ENCODE assay signal across 10 cellular contexts in genomic region chr1:163168053-163168452, GRCh38. TPM values are rescaled to one million over a fixed set of nuclear protein-coding genes. Genes with fewer than 3 reads are reported as not detected.
DNase-seq lines count a peak whose midpoint lies in the region; ATAC-seq and TF ChIP-seq lines count a peak whose summit lies in the region.
"Had no signal": no experiment of that assay in that cellular context is flagged by ENCODE, and none has a peak within 500 bp of the region (broad histone marks: within the 10 kb centered on the region; RNA-seq: fewer than 3 reads in every experiment).

No MANE protein-coding gene starts in this region.

- TF ChIP-seq POLR2A in body of pancreas (IDR thresholded peaks at IDR 0.05), result no peak

- peaks cover 7% of the 10 kb centered on the region for H3K4me1 Mint-ChIP-seq in activated naive CD8-positive, alpha-beta T cell treated with anti-CD3 and anti-CD28 coated beads, Interleukin-2, amount 50 U/mL, for 24 hours
- no peaks in the 10 kb centered on the region for H3K4me1 Mint-ChIP-seq in activated CD8-positive, alpha-beta memory T cell treated with anti-CD3 and anti-CD28 coated beads, Interleukin-2, amount 10 ng/mL, durations not matched to agents 7 days and 5 days
- H3K4me1 Mint-ChIP-seq in nephron progenitor cell, result peaks cover 42% of the 10 kb centered on the region

- intact Hi-C loops in Right ventricle myocardium inferior (cut with DNase I) (no loop called here), body of pancreas (cut with DNase I) (no loop called here)

- ATAC-seq in Right ventricle myocardium inferior, result peak; percentile 68
- ATAC-seq in body of pancreas, result peak; percentile 67
- no peak for ATAC-seq in activated naive CD8-positive, alpha-beta T cell treated with anti-CD3 and anti-CD28 coated beads, Interleukin-2, amount 50 U/mL, for 24 hours
- no peak for ATAC-seq in GM18909 (IDR thresholded peaks at IDR 0.05; ENCODE audit: poor library complexity, unreplicated experiment)
- ATAC-seq in activated CD8-positive, alpha-beta memory T cell treated with anti-CD3 and anti-CD28 coated beads, Interleukin-2, amount 10 ng/mL, durations not matched to agents 7 days and 5 days, result no peak

- peaks cover 2% of the 10 kb centered on the region for H3K27me3 Mint-ChIP-seq in activated naive CD8-positive, alpha-beta T cell treated with anti-CD3 and anti-CD28 coated beads, Interleukin-2, amount 50 U/mL, for 24 hours
- no peaks in the 10 kb centered on the region for H3K27me3 Mint-ChIP-seq in activated CD8-positive, alpha-beta memory T cell treated with anti-CD3 and anti-CD28 coated beads, Interleukin-2, amount 10 ng/mL, durations not matched to agents 7 days and 5 days
- H3K27me3 Mint-ChIP-seq in nephron progenitor cell (ENCODE audit: low read depth, poor library complexity), result peaks cover 3% of the 10 kb centered on the region

- H3K27me3 ChIP-seq in right atrium auricular region, result no peaks in the 10 kb centered on the region
- H3K27me3 ChIP-seq in body of pancreas, result no peaks in the 10 kb centered on the region

- H3K9me3 Mint-ChIP-seq in activated naive CD8-positive, alpha-beta T cell treated with anti-CD3 and anti-CD28 coated beads, Interleukin-2, amount 50 U/mL, for 24 hours, result no peaks in the 10 kb centered on the region
- H3K9me3 Mint-ChIP-seq in activated CD8-positive, alpha-beta memory T cell treated with anti-CD3 and anti-CD28 coated beads, Interleukin-2, amount 10 ng/mL, durations not matched to agents 7 days and 5 days (ENCODE audit: low read depth), result no peaks in the 10 kb centered on the region
- no peaks in the 10 kb centered on the region for H3K9me3 Mint-ChIP-seq in nephron progenitor cell

- H3K27ac ChIP-seq in right atrium auricular region (peak overlapping the region in 1 of 2 donors; percentile 29), body of pancreas (no peak overlapping the region)
- H3K27ac ChIP-seq: C4-2B had no signal

- WGBS in body of pancreas, 2 donors, result 13 to 21% methylated on average over 1 of the region's 1 CpG

- TF ChIP-seq CTCF in right atrium auricular region (IDR thresholded peaks at IDR 0.05), result no peak
- TF ChIP-seq CTCF in body of pancreas (IDR thresholded peaks at IDR 0.05), result no peak
- TF ChIP-seq CTCF in nephron progenitor cell (IDR thresholded peaks at IDR 0.05), result no peak

- H3K4me3 ChIP-seq in right atrium auricular region, result no peak overlapping the region
- H3K4me3 ChIP-seq in body of pancreas, result no peak overlapping the region

- no peaks in the 10 kb centered on the region for H3K36me3 ChIP-seq in right atrium auricular region
- no peaks in the 10 kb centered on the region for H3K36me3 ChIP-seq in body of pancreas (replicated peaks in 1 of 2; ENCODE audit: insufficient read depth in 1 of 2, low read depth in 2 of 2)

- CTCF ChIA-PET in activated CD8-positive, alpha-beta memory T cell treated with anti-CD3 and anti-CD28 coated beads, Interleukin-2, amount 10 ng/mL, durations not matched to agents 7 days and 5 days (lab: Charles Lee), result interaction anchor here (0.9 kb wide), 1 partner anchor 319 kb away, joined by 3 read pairs; no protein-coding TSS in a partner anchor

- H3K36me3 Mint-ChIP-seq in activated naive CD8-positive, alpha-beta T cell treated with anti-CD3 and anti-CD28 coated beads, Interleukin-2, amount 50 U/mL, for 24 hours (ENCODE audit: low read depth), result no peaks in the 10 kb centered on the region
- H3K36me3 Mint-ChIP-seq in activated CD8-positive, alpha-beta memory T cell treated with anti-CD3 and anti-CD28 coated beads, Interleukin-2, amount 10 ng/mL, durations not matched to agents 7 days and 5 days, result no peaks in the 10 kb centered on the region
- no peaks in the 10 kb centered on the region for H3K36me3 Mint-ChIP-seq in nephron progenitor cell (ENCODE audit: low read depth)

- DNase-seq in Right ventricle myocardium inferior (ENCODE audit: missing footprints), result no peak
- no peak for DNase-seq in right atrium auricular region (ENCODE audit: low spot score)
- peak in 1 of 4 donors; percentile 38 for DNase-seq in body of pancreas
- peak; percentile 99 for DNase-seq in kidney glomerular epithelial cell (lab: John Stamatoyannopoulos, UW)
- no peak for DNase-seq in activated naive CD8-positive, alpha-beta T cell treated with anti-CD3 and anti-CD28 coated beads, Interleukin-2, amount 50 U/mL, for 24 hours
- no peak for DNase-seq in activated CD8-positive, alpha-beta memory T cell treated with anti-CD3 and anti-CD28 coated beads, Interleukin-2, amount 10 ng/mL, durations not matched to agents 7 days and 5 days
- DNase-seq in nephron progenitor cell, result no peak
- DNase-seq: activated T-cell treated with anti-CD3 and anti-CD28 coated beads, Interleukin-2, amount 50 U/mL, for 48 hours had no signal

- no peak overlapping the region for H3K4me3 Mint-ChIP-seq in activated naive CD8-positive, alpha-beta T cell treated with anti-CD3 and anti-CD28 coated beads, Interleukin-2, amount 50 U/mL, for 24 hours
- H3K4me3 Mint-ChIP-seq in activated CD8-positive, alpha-beta memory T cell treated with anti-CD3 and anti-CD28 coated beads, Interleukin-2, amount 10 ng/mL, durations not matched to agents 7 days and 5 days, result no peak overlapping the region
- H3K4me3 Mint-ChIP-seq in nephron progenitor cell, result no peak overlapping the region

- no peaks in the 10 kb centered on the region for H3K9me3 ChIP-seq in right atrium auricular region
- no peaks in the 10 kb centered on the region for H3K9me3 ChIP-seq in body of pancreas

- peaks cover 0 to 39% of the 10 kb centered on the region in 2 donors for H3K4me1 ChIP-seq in right atrium auricular region
- no peaks in the 10 kb centered on the region for H3K4me1 ChIP-seq in body of pancreas

- no peak overlapping the region for H3K27ac Mint-ChIP-seq in activated naive CD8-positive, alpha-beta T cell treated with anti-CD3 and anti-CD28 coated beads, Interleukin-2, amount 50 U/mL, for 24 hours
- no peak overlapping the region for H3K27ac Mint-ChIP-seq in activated CD8-positive, alpha-beta memory T cell treated with anti-CD3 and anti-CD28 coated beads, Interleukin-2, amount 10 ng/mL, durations not matched to agents 7 days and 5 days
- no peak overlapping the region for H3K27ac Mint-ChIP-seq in nephron progenitor cell

RNA-seq across cellular contexts. Expression of gene RGS5, which starts 34.7 kb away (rescaled TPM):
- total RNA-seq in Right ventricle myocardium inferior, result 246 TPM
- 100 to 1,000 TPM in 1 of 2 donors, 10 to 100 TPM in 1; 43.5 to 381 TPM for total RNA-seq in right atrium auricular region
- 10 to 100 TPM; 17.8 to 25.7 TPM for total RNA-seq in body of pancreas
- total RNA-seq in activated CD8-positive, alpha-beta memory T cell treated with anti-CD3 and anti-CD28 coated beads, Interleukin-2, amount 10 ng/mL, durations not matched to agents 7 days and 5 days, result 1 to 10 TPM; 3.1 to 3.7 TPM

Comparison
In these comparisons a context has a peak if more than half of its experiments do, and no peak if none do; other contexts are left out.
1. ATAC-seq: peak in Right ventricle myocardium inferior (single experiment) and body of pancreas (single experiment); none in activated naive CD8-positive, alpha-beta T cell treated with anti-CD3 and anti-CD28 coated beads, Interleukin-2, amount 50 U/mL, for 24 hours (single experiment), GM18909 (single experiment) and activated CD8-positive, alpha-beta memory T cell treated with anti-CD3 and anti-CD28 coated beads, Interleukin-2, amount 10 ng/mL, durations not matched to agents 7 days and 5 days (single experiment).
2. RNA of gene RGS5, which starts 34.7 kb away (total RNA-seq): 43.5 to 381 TPM in right atrium auricular region, 246 TPM in Right ventricle myocardium inferior (single experiment) and 17.8 to 25.7 TPM in body of pancreas; 3.1 to 3.7 TPM in activated CD8-positive, alpha-beta memory T cell treated with anti-CD3 and anti-CD28 coated beads, Interleukin-2, amount 10 ng/mL, durations not matched to agents 7 days and 5 days; every median in the first group is over 4 times any median in the second.